ENCODE assay signal across 1 cellular context in the genomic region with DNA sequence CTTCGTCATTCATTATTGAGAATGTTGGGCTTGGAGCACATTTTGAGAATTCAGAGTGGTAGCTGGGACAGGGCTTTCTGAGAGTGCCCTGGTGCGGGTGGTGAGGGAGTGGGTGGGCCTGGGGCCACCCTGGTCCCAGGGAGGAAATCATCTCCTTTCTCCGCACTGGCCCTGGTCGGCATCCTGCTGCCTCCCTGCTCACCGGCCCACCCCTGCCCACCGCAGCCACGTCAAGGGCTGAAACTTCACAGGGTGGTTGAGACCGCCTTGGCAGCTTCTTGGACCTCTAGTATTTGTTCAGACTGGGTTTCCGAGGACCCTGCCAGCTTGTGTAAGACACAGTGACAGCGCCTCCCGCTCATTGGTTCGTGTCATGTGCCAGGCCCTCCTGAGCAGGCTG. TPM values are rescaled to one million over a fixed set of nuclear protein-coding genes. Genes with fewer than 3 reads are reported as not detected.
"Had no signal": no experiment of that assay in that cellular context is flagged by ENCODE, and none has a peak within 500 bp of the region (broad histone marks: within the 10 kb centered on the region; RNA-seq: fewer than 3 reads in every experiment).

No MANE protein-coding gene starts in this region.

RNA-seq across cellular contexts. Expression of a gene that starts 58.6 kb away (rescaled TPM):
- total RNA-seq: G401 had no signal
